ENCODE assay signal across 8 cellular contexts in genomic region chr9:137454506-137455360, GRCh38. TPM values are rescaled to one million over a fixed set of nuclear protein-coding genes. Genes with fewer than 3 reads are reported as not detected.
DNase-seq lines count a peak whose midpoint lies in the region; ATAC-seq and TF ChIP-seq lines count a peak whose summit lies in the region.

No MANE protein-coding gene starts in this region.

- H3K4me1 Mint-ChIP-seq in activated T-helper 1 cell treated with anti-CD3 and anti-CD28 coated beads, Interleukin-12 subunit alpha, Interleukin-12 subunit beta, Interleukin-2, Interleukin-4 antibody, amounts not matched to agents 30 ng/mL and 10 ng/mL and 1 ng/mL, durations not matched to agents 14 hours and 24 hours and 36 hours (ENCODE audit: low read depth): peaks cover 10% of the 10 kb centered on the region

- peaks cover 4% of the 10 kb centered on the region for H3K4me1 ChIP-seq in hepatocyte (ENCODE audit: insufficient read depth)

- DNase-seq in H7 (peak; percentile 87), hepatocyte (ENCODE audit: low spot score) (peak; percentile 64), retinal pigment epithelial cell (ENCODE audit: low read depth) (no peak), NCI-H1417 (lab: John Stamatoyannopoulos, UW) (no peak), GDM1 (lab: John Stamatoyannopoulos, UW) (no peak)
- DNase-seq in activated T-helper 1 cell treated with anti-CD3 and anti-CD28 coated beads, Interleukin-12 subunit alpha, Interleukin-12 subunit beta, Interleukin-2, Interleukin-4 antibody, amounts not matched to agents 30 ng/mL and 10 ng/mL and 1 ng/mL, durations not matched to agents 14 hours and 24 hours and 36 hours (ENCODE audit: low spot score): no peak

- WGBS in hepatocyte (ENCODE audit: low lambda C conversion rate, missing lambda C conversion rate): 77% methylated on average over 33 of the region's 33 CpGs

- H3K9me3 ChIP-seq in hepatocyte (ENCODE audit: low read depth): no peaks in the 10 kb centered on the region

- peak overlapping the region; percentile 64 for H3K27ac ChIP-seq in hepatocyte

- no peak overlapping the region for H2AFZ ChIP-seq in hepatocyte

- peaks cover 3% of the 10 kb centered on the region for H4K20me1 ChIP-seq in hepatocyte (ENCODE audit: insufficient read depth, poor library complexity, severe bottlenecking)

- peaks cover 10% of the 10 kb centered on the region for H3K36me3 ChIP-seq in H7 (replicated peaks; ENCODE audit: control insufficient read depth, insufficient read depth, low read length)
- no peaks in the 10 kb centered on the region for H3K36me3 ChIP-seq in hepatocyte (replicated peaks; ENCODE audit: insufficient read depth, low read depth)

- H3K79me2 ChIP-seq in hepatocyte: peaks cover 11% of the 10 kb centered on the region

- H3K27ac Mint-ChIP-seq in activated T-helper 1 cell treated with anti-CD3 and anti-CD28 coated beads, Interleukin-12 subunit alpha, Interleukin-12 subunit beta, Interleukin-2, Interleukin-4 antibody, amounts not matched to agents 30 ng/mL and 10 ng/mL and 1 ng/mL, durations not matched to agents 14 hours and 24 hours and 36 hours: no peak overlapping the region

- peak overlapping the region; percentile 75 for H3K4me2 ChIP-seq in hepatocyte

- H3K27me3 ChIP-seq in H7 (ENCODE audit: control insufficient read depth, insufficient read depth, low read length): peaks cover 7% of the 10 kb centered on the region; the same call in 1 of the 2 replicates
- no peaks in the 10 kb centered on the region for H3K27me3 ChIP-seq in hepatocyte

- H3K4me3 ChIP-seq in H7 (ENCODE audit: insufficient read depth, low read depth, low read length) (peak overlapping the region; percentile 44), hepatocyte (no peak overlapping the region), retinal pigment epithelial cell (ENCODE audit: low read length) (peak overlapping the region; percentile 39)

- TF ChIP-seq CTCF in hepatocyte (IDR thresholded peaks at IDR 0.05; ENCODE audit: poor library complexity) (no peak), retinal pigment epithelial cell (conservative IDR thresholded peaks at IDR 0.05; ENCODE audit: low read depth, low read length) (no peak)

- intact Hi-C loops in activated T-helper 1 cell treated with anti-CD3 and anti-CD28 coated beads, Interleukin-12 subunit alpha, Interleukin-12 subunit beta, Interleukin-2, Interleukin-4 antibody, amounts not matched to agents 30 ng/mL and 10 ng/mL and 1 ng/mL, durations not matched to agents 14 hours and 24 hours and 36 hours (cut with micrococcal nuclease): loop anchor here (5.0 to 10.0 kb wide), 3 partner anchors 432 to 972 kb away; partner anchors contain the start of genes RABL6 and SEC16A

- H3K36me3 Mint-ChIP-seq in activated T-helper 1 cell treated with anti-CD3 and anti-CD28 coated beads, Interleukin-12 subunit alpha, Interleukin-12 subunit beta, Interleukin-2, Interleukin-4 antibody, amounts not matched to agents 30 ng/mL and 10 ng/mL and 1 ng/mL, durations not matched to agents 14 hours and 24 hours and 36 hours (ENCODE audit: low read depth): peaks cover 3% of the 10 kb centered on the region

- H3K9me3 Mint-ChIP-seq in activated T-helper 1 cell treated with anti-CD3 and anti-CD28 coated beads, Interleukin-12 subunit alpha, Interleukin-12 subunit beta, Interleukin-2, Interleukin-4 antibody, amounts not matched to agents 30 ng/mL and 10 ng/mL and 1 ng/mL, durations not matched to agents 14 hours and 24 hours and 36 hours: no peaks in the 10 kb centered on the region

- no peaks in the 10 kb centered on the region for H3K27me3 Mint-ChIP-seq in activated T-helper 1 cell treated with anti-CD3 and anti-CD28 coated beads, Interleukin-12 subunit alpha, Interleukin-12 subunit beta, Interleukin-2, Interleukin-4 antibody, amounts not matched to agents 30 ng/mL and 10 ng/mL and 1 ng/mL, durations not matched to agents 14 hours and 24 hours and 36 hours (ENCODE audit: insufficient read depth)

- H3K9me2 ChIP-seq in hepatocyte (replicated peaks; ENCODE audit: insufficient read depth): no peaks in the 10 kb centered on the region

- ATAC-seq in HG03175 (IDR thresholded peaks at IDR 0.05; ENCODE audit: unreplicated experiment): no peak
- ATAC-seq in GM18907 (IDR thresholded peaks at IDR 0.05; ENCODE audit: unreplicated experiment): no peak

- peak overlapping the region; percentile 62 for H3K4me3 Mint-ChIP-seq in activated T-helper 1 cell treated with anti-CD3 and anti-CD28 coated beads, Interleukin-12 subunit alpha, Interleukin-12 subunit beta, Interleukin-2, Interleukin-4 antibody, amounts not matched to agents 30 ng/mL and 10 ng/mL and 1 ng/mL, durations not matched to agents 14 hours and 24 hours and 36 hours

RNA-seq across cellular contexts. Expression of gene NSMF, which starts 4.4 kb away (rescaled TPM):
- total RNA-seq in H7 (2014; rRNA removed; shearing (Covaris generic)): 37.9 and 39.0 TPM in 2 replicates
- total RNA-seq in activated T-helper 1 cell treated with anti-CD3 and anti-CD28 coated beads, Interleukin-12 subunit alpha, Interleukin-12 subunit beta, Interleukin-2, Interleukin-4 antibody, amounts not matched to agents 30 ng/mL and 10 ng/mL and 1 ng/mL, durations not matched to agents 14 hours and 24 hours and 36 hours: 57.2 and 58.9 TPM in 2 replicates
- total RNA-seq in hepatocyte: 37.2 and 39.5 TPM in 2 replicates
- polyA plus RNA-seq in hepatocyte: 51.6 and 54.7 TPM in 2 replicates

RNA-seq across cellular contexts. Expression of gene ENTPD8, which starts 13.6 kb away (rescaled TPM):
- 0.55 and 0.76 TPM in 2 replicates for total RNA-seq in H7 (2014; rRNA removed; shearing (Covaris generic))
- not detected in 2 replicates for total RNA-seq in activated T-helper 1 cell treated with anti-CD3 and anti-CD28 coated beads, Interleukin-12 subunit alpha, Interleukin-12 subunit beta, Interleukin-2, Interleukin-4 antibody, amounts not matched to agents 30 ng/mL and 10 ng/mL and 1 ng/mL, durations not matched to agents 14 hours and 24 hours and 36 hours
- 6.1 and 7.1 TPM in 2 replicates for total RNA-seq in hepatocyte
- 14.2 and 16.5 TPM in 2 replicates for polyA plus RNA-seq in hepatocyte

RNA-seq across cellular contexts. Expression of gene NOXA1, which starts 31.5 kb away (rescaled TPM):
- 0.78 and 1.0 TPM in 2 replicates for total RNA-seq in H7 (2014; rRNA removed; shearing (Covaris generic))
- 0.49 and 0.54 TPM in 2 replicates for total RNA-seq in activated T-helper 1 cell treated with anti-CD3 and anti-CD28 coated beads, Interleukin-12 subunit alpha, Interleukin-12 subunit beta, Interleukin-2, Interleukin-4 antibody, amounts not matched to agents 30 ng/mL and 10 ng/mL and 1 ng/mL, durations not matched to agents 14 hours and 24 hours and 36 hours
- total RNA-seq in hepatocyte: 7.2 and 8.2 TPM in 2 replicates
- polyA plus RNA-seq in hepatocyte: 12.5 and 13.9 TPM in 2 replicates

RNA-seq across cellular contexts. Expression of gene EXD3, which starts 31.8 kb away (rescaled TPM):
- 7.0 and 15.7 TPM in 2 replicates for total RNA-seq in H7 (2014; rRNA removed; shearing (Covaris generic))
- 4.8 and 4.9 TPM in 2 replicates for total RNA-seq in activated T-helper 1 cell treated with anti-CD3 and anti-CD28 coated beads, Interleukin-12 subunit alpha, Interleukin-12 subunit beta, Interleukin-2, Interleukin-4 antibody, amounts not matched to agents 30 ng/mL and 10 ng/mL and 1 ng/mL, durations not matched to agents 14 hours and 24 hours and 36 hours
- total RNA-seq in hepatocyte: 7.3 and 11.8 TPM in 2 replicates
- 21.6 and 24.9 TPM in 2 replicates for polyA plus RNA-seq in hepatocyte

Comparison
In these comparisons a context has a peak if more than half of its experiments do, and no peak if none do; other contexts are left out.
1. DNase-seq: peak in H7 (single experiment) and hepatocyte (single experiment); none in activated T-helper 1 cell treated with anti-CD3 and anti-CD28 coated beads, Interleukin-12 subunit alpha, Interleukin-12 subunit beta, Interleukin-2, Interleukin-4 antibody, amounts not matched to agents 30 ng/mL and 10 ng/mL and 1 ng/mL, durations not matched to agents 14 hours and 24 hours and 36 hours (single experiment), retinal pigment epithelial cell (single experiment), NCI-H1417 (0 of 3) and GDM1 (single experiment).